ENCODE assay signal across 8 cellular contexts in the genomic region with DNA sequence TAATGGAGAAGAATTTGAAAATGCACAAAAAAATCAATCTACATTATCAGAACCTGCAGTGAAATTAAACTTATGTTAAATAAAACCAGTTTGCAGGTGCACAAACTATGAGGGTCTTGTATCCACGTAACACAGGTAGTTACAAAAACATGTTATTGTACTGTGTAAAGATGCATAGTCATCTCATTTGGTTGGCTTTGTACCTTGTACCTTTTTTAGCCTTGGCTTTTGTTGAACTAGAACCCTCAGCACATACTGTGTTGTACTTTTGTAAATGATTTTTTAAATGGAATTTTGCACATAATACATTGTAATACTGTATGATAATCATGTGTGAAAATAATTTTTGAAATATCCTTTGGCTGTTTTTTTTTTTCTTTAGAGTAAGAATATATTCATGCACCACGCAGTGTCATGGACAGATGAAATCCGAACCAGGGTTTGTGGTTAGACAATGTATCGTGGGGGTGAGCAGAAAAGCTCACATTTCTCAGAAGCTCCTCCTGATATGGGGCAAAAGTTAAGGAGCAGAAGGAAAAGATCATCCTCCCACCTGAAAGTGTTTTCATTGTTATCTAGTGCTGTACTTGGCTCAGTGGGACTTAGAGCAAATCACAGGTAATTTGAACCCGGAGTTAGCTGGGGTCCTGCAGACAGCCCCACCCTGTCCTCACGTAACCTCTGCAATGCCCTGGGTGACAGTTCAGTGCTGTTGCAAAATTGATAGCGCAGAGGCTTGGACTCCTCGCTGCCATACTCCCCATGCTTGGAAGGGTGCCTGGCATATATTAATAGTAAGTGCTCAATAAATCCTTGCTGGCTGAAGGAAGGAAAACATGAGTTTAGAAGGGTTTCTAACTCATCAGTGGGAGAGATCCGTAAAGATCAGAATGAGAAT. TPM values are rescaled to one million over a fixed set of nuclear protein-coding genes. Genes with fewer than 3 reads are reported as not detected.
DNase-seq lines count a peak whose midpoint lies in the region; ATAC-seq and TF ChIP-seq lines count a peak whose summit lies in the region.

No MANE protein-coding gene starts in this region.

- no peak for TF ChIP-seq POLR2A in sigmoid colon (IDR thresholded peaks at IDR 0.05)

- H3K4me3 ChIP-seq in GM23338 (no peak overlapping the region), sigmoid colon (peak overlapping the region in 1 of 4 donors; percentile 27)

- H3K4me1 Mint-ChIP-seq in GM23338 (peaks cover 9% of the 10 kb centered on the region; the same call in 1 of the 3 replicates), glutamatergic neuron (ENCODE audit: low read depth, unreplicated experiment) (no peaks in the 10 kb centered on the region)

- H3K36me3 Mint-ChIP-seq in GM23338 (ENCODE audit: low read depth) (no peaks in the 10 kb centered on the region), glutamatergic neuron (ENCODE audit: unreplicated experiment) (no peaks in the 10 kb centered on the region)

- no peak overlapping the region for H3K27ac Mint-ChIP-seq in GM23338
- H3K27ac Mint-ChIP-seq in glutamatergic neuron (ENCODE audit: unreplicated experiment) = no peak overlapping the region

- no peak for TF ChIP-seq EP300 in sigmoid colon (IDR thresholded peaks at IDR 0.05)

- no peak overlapping the region for H3K4me3 Mint-ChIP-seq in GM23338
- H3K4me3 Mint-ChIP-seq in glutamatergic neuron (ENCODE audit: unreplicated experiment) = no peak overlapping the region

- H4K20me1 ChIP-seq in GM23338 (replicated peaks; ENCODE audit: insufficient read depth) = no peaks in the 10 kb centered on the region

- H3K9me2 ChIP-seq in GM23338 (ENCODE audit: insufficient read depth) = no peaks in the 10 kb centered on the region

- H3K27ac ChIP-seq in GM23338 (ENCODE audit: low read depth) (no peak overlapping the region), sigmoid colon (peak overlapping the region; percentile 59 to 77 (median 68))

- no peaks in the 10 kb centered on the region for H3K9me3 ChIP-seq in sigmoid colon

- H3K36me3 ChIP-seq in GM23338 (ENCODE audit: insufficient read depth) (no peaks in the 10 kb centered on the region), sigmoid colon (peaks cover 8 to 50% (median 23%) of the 10 kb centered on the region in 4 donors)

- 68 to 77% methylated on average over 9 of the region's 9 CpGs for WGBS in sigmoid colon, 2 donors

- H2AFZ ChIP-seq in GM23338 = peak overlapping the region; percentile 66; the same call in 1 of the 2 replicates

- no peaks in the 10 kb centered on the region for H3K4me1 ChIP-seq in GM23338 (ENCODE audit: insufficient read depth)
- H3K4me1 ChIP-seq in sigmoid colon = peaks cover 0 to 36% (median 30%) of the 10 kb centered on the region in 4 donors

- H3K27me3 Mint-ChIP-seq in GM23338 (ENCODE audit: insufficient read depth, low read depth, poor library complexity) (peaks cover 7% of the 10 kb centered on the region), glutamatergic neuron (ENCODE audit: unreplicated experiment) (peaks cover 2% of the 10 kb centered on the region)

- H3K27me3 ChIP-seq in GM23338 (ENCODE audit: insufficient read depth) (no peaks in the 10 kb centered on the region), sigmoid colon (no peaks in the 10 kb centered on the region)

- intact Hi-C loops in Right ventricle myocardium superior (cut with DNase I) (no loop called here), sigmoid colon (cut with DNase I) (loop anchor here (5.0 kb wide), 1 partner anchor 35 kb away; no protein-coding TSS in a partner anchor)

- no peak for ATAC-seq in GM23338
- ATAC-seq in Right ventricle myocardium superior (ENCODE audit: poor library complexity) = peak; percentile 60

- TF ChIP-seq CTCF in GM23338 (conservative IDR thresholded peaks at IDR 0.05; ENCODE audit: low read depth in 2 of 2) (no peak), sigmoid colon (IDR thresholded peaks at IDR 0.05) (no peak), GM20000 (IDR thresholded peaks at IDR 0.05; ENCODE audit: extremely low read depth, missing control alignments) (no peak), glutamatergic neuron (IDR thresholded peaks at IDR 0.05; ENCODE audit: partially characterized antibody, unreplicated experiment) (no peak)

- H3K9me3 Mint-ChIP-seq in GM23338 (no peaks in the 10 kb centered on the region), glutamatergic neuron (ENCODE audit: unreplicated experiment) (peaks cover 5% of the 10 kb centered on the region)

- DNase-seq in GM23338 (ENCODE audit: low spot score) (no peak), RPMI7951 (ENCODE audit: low read depth) (peak; percentile 47), Right ventricle myocardium superior (no peak), sigmoid colon (no peak), GM20000 (ENCODE audit: low spot score) (no peak), glutamatergic neuron (no peak), COLO668 (lab: John Stamatoyannopoulos, UW; ENCODE audit: unreplicated experiment) (no peak), middle frontal gyrus (ENCODE audit: extremely low spot score, low spot score) (no peak)

- no peaks in the 10 kb centered on the region for H3F3A ChIP-seq in GM23338 (replicated peaks; ENCODE audit: low read depth)

- no peaks in the 10 kb centered on the region for H3K79me2 ChIP-seq in GM23338 (replicated peaks; ENCODE audit: insufficient read depth)

- H3K4me2 ChIP-seq in GM23338 = no peak overlapping the region

TF ChIP-seq in GM23338, 12 proteins besides CTCF, POLR2A, EP300 and RAD21 (continues in another document):
- TF ChIP-seq, protein P1, sequence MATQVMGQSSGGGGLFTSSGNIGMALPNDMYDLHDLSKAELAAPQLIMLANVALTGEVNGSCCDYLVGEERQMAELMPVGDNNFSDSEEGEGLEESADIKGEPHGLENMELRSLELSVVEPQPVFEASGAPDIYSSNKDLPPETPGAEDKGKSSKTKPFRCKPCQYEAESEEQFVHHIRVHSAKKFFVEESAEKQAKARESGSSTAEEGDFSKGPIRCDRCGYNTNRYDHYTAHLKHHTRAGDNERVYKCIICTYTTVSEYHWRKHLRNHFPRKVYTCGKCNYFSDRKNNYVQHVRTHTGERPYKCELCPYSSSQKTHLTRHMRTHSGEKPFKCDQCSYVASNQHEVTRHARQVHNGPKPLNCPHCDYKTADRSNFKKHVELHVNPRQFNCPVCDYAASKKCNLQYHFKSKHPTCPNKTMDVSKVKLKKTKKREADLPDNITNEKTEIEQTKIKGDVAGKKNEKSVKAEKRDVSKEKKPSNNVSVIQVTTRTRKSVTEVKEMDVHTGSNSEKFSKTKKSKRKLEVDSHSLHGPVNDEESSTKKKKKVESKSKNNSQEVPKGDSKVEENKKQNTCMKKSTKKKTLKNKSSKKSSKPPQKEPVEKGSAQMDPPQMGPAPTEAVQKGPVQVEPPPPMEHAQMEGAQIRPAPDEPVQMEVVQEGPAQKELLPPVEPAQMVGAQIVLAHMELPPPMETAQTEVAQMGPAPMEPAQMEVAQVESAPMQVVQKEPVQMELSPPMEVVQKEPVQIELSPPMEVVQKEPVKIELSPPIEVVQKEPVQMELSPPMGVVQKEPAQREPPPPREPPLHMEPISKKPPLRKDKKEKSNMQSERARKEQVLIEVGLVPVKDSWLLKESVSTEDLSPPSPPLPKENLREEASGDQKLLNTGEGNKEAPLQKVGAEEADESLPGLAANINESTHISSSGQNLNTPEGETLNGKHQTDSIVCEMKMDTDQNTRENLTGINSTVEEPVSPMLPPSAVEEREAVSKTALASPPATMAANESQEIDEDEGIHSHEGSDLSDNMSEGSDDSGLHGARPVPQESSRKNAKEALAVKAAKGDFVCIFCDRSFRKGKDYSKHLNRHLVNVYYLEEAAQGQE (IDR thresholded peaks at IDR 0.05; ENCODE audit: unreplicated experiment) = no peak
- TF ChIP-seq ZNF114 (CRISPR knock-in tag; IDR thresholded peaks at IDR 0.05) = no peak
- no peak for TF ChIP-seq EZH2 (IDR thresholded peaks at IDR 0.05; ENCODE audit: low read depth, unreplicated experiment)
- no peak for TF ChIP-seq POLR2AphosphoS5 (IDR thresholded peaks at IDR 0.05; ENCODE audit: low read depth)
- TF ChIP-seq, protein P2, sequence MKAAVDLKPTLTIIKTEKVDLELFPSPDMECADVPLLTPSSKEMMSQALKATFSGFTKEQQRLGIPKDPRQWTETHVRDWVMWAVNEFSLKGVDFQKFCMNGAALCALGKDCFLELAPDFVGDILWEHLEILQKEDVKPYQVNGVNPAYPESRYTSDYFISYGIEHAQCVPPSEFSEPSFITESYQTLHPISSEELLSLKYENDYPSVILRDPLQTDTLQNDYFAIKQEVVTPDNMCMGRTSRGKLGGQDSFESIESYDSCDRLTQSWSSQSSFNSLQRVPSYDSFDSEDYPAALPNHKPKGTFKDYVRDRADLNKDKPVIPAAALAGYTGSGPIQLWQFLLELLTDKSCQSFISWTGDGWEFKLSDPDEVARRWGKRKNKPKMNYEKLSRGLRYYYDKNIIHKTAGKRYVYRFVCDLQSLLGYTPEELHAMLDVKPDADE (IDR thresholded peaks at IDR 0.05) = no peak
- TF ChIP-seq JUNB (IDR thresholded peaks at IDR 0.05; ENCODE audit: unreplicated experiment) = no peak
- no peak for TF ChIP-seq NANOG (IDR thresholded peaks at IDR 0.05; ENCODE audit: borderline replicate concordance)
- no peak for TF ChIP-seq ZNF331 (CRISPR knock-in tag; IDR thresholded peaks at IDR 0.05; ENCODE audit: low read depth)
- TF ChIP-seq STAT1 (IDR thresholded peaks at IDR 0.05; ENCODE audit: unreplicated experiment) = no peak
- no peak for TF ChIP-seq EZH2phosphoT487 (IDR thresholded peaks at IDR 0.05; ENCODE audit: unreplicated experiment)

RNA-seq across cellular contexts. Expression of a gene that starts 14.8 kb away (rescaled TPM):
- 28.7 and 29.4 TPM in 2 replicates for total RNA-seq in GM23338 (2014; rRNA removed; shearing (Covaris generic))
- polyA plus RNA-seq in GM23338 (2016; fragmentation: Nextera tagmentation; extraction: Ambion mirVana) (117 and 127 TPM in 2 replicates), sigmoid colon (10 to 100 TPM; 58.9 to 74.2 (median 60.5) TPM)
- 156 and 167 TPM in 2 replicates for total RNA-seq in RPMI7951 (2014; rRNA removed; shearing (Covaris generic))
- total RNA-seq in Right ventricle myocardium superior (59.2 TPM), sigmoid colon (10 to 100 TPM; 26.3 to 44.9 (median 36.2) TPM), glutamatergic neuron (ENCODE audit: unreplicated experiment) (33.5 TPM)

RNA-seq across cellular contexts. Expression of a gene that starts 49.9 kb away (rescaled TPM):
- total RNA-seq in GM23338 (2014; rRNA removed; shearing (Covaris generic)) = 24.2 and 25.9 TPM in 2 replicates
- 20.7 and 27.2 TPM in 2 replicates for polyA plus RNA-seq in GM23338 (2016; fragmentation: Nextera tagmentation; extraction: Ambion mirVana)
- 41.7 and 49.7 TPM in 2 replicates for total RNA-seq in RPMI7951 (2014; rRNA removed; shearing (Covaris generic))
- total RNA-seq in Right ventricle myocardium superior = 15.8 TPM
- 10 to 100 TPM; 19.9 to 29.1 (median 25.7) TPM for total RNA-seq in sigmoid colon
- 10 to 100 TPM in 2 of 3 donors, 1 to 10 TPM in 1; 9.0 to 15.6 (median 13.4) TPM for polyA plus RNA-seq in sigmoid colon
- 28.7 TPM for total RNA-seq in glutamatergic neuron (ENCODE audit: unreplicated experiment)

RNA-seq across cellular contexts. Expression of a gene that starts 50.0 kb away (rescaled TPM):
- total RNA-seq in GM23338 (2014; rRNA removed; shearing (Covaris generic)) = not detected in 2 replicates
- polyA plus RNA-seq in GM23338 (2016; fragmentation: Nextera tagmentation; extraction: Ambion mirVana) = 0.21 TPM in 1 of 2 replicates, not detected in the other
- 0.12 TPM in 1 of 2 replicates, not detected in the other for total RNA-seq in RPMI7951 (2014; rRNA removed; shearing (Covaris generic))
- total RNA-seq in Right ventricle myocardium superior = 36.9 TPM
- 1 to 10 TPM in 1 of 4 donors, under 1 TPM in 1, not detected in 2; 0.27 to 2.0 TPM for total RNA-seq in sigmoid colon
- polyA plus RNA-seq in sigmoid colon = under 1 TPM in 2 of 3 donors, not detected in 1; 0.15 to 0.60 TPM
- 5.0 TPM for total RNA-seq in glutamatergic neuron (ENCODE audit: unreplicated experiment)
